8 cellular contexts compared by ENCODE assay signal in genomic region chr7:152760384-152761115, GRCh38. TPM values are rescaled to one million over a fixed set of nuclear protein-coding genes. Genes with fewer than 3 reads are reported as not detected.
A peak's percentile ranks its signal among the peaks of the same experiment; 100 is the strongest.
DNase-seq lines count a peak whose midpoint lies in the region; ATAC-seq and TF ChIP-seq lines count a peak whose summit lies in the region.

No MANE protein-coding gene starts in this region.

- peak overlapping the region; percentile 78 for H3K27ac Mint-ChIP-seq in T-helper 17 cell

- H3K9me3 ChIP-seq in T-helper 17 cell (ENCODE audit: control insufficient read depth, low read length, poor library complexity, severe bottlenecking) (no peaks in the 10 kb centered on the region), gastrocnemius medialis (no peaks in the 10 kb centered on the region)

- DNase-seq in Caki2 (ENCODE audit: low read depth) (peak; percentile 25), HFF-Myc (ENCODE audit: extremely low read depth, low read depth) (no peak), T-helper 17 cell (no peak), fibroblast of pulmonary artery (ENCODE audit: low read depth) (no peak), gastrocnemius medialis (no peak), NCI-H146 (lab: John Stamatoyannopoulos, UW) (no peak), occipital lobe (lab: John Stamatoyannopoulos, UW) (no peak)

- no peak for TF ChIP-seq CTCF in HFF-Myc (IDR thresholded peaks at IDR 0.05; ENCODE audit: low read depth, low read length, missing control alignments)
- no peak for TF ChIP-seq CTCF in fibroblast of pulmonary artery (IDR thresholded peaks at IDR 0.05; ENCODE audit: low read length, missing control alignments)
- no peak for TF ChIP-seq CTCF in gastrocnemius medialis (IDR thresholded peaks at IDR 0.05 in 4 of 5, conservative IDR thresholded peaks at IDR 0.05 in 1 of 5)

- peak overlapping the region; percentile 94 to 100 (median 98) for H3K27ac ChIP-seq in gastrocnemius medialis

- H3K36me3 ChIP-seq in gastrocnemius medialis = no peaks in the 10 kb centered on the region

- H3K36me3 Mint-ChIP-seq in T-helper 17 cell (ENCODE audit: low read depth) = no peaks in the 10 kb centered on the region

- no peaks in the 10 kb centered on the region for H3K27me3 ChIP-seq in gastrocnemius medialis

- H3K4me1 Mint-ChIP-seq in T-helper 17 cell = peaks cover 10% of the 10 kb centered on the region

- peak overlapping the region; percentile 95 for H3K4me3 ChIP-seq in HFF-Myc (replicated peaks; ENCODE audit: low read depth, low read length)
- H3K4me3 ChIP-seq in fibroblast of pulmonary artery (replicated peaks; ENCODE audit: low read depth, low read length) = peak overlapping the region; percentile 74
- peak overlapping the region; percentile 79 to 96 (median 86) for H3K4me3 ChIP-seq in gastrocnemius medialis

- ATAC-seq in T-helper 17 cell = no peak
- ATAC-seq in gastrocnemius medialis = no peak
- ATAC-seq in HG03095 (IDR thresholded peaks at IDR 0.05; ENCODE audit: unreplicated experiment) = no peak

- H3K27me3 Mint-ChIP-seq in T-helper 17 cell = no peaks in the 10 kb centered on the region

- in situ Hi-C loops in Caki2 (cut with HindIII; ENCODE audit: low pct_unique_long_range_greater_than_20kb, low sequenced_read_pairs) (no loop called here), gastrocnemius medialis (cut with MboI; ENCODE audit: low sequenced_read_pairs in 4 of 4) (no loop called here)

- peak overlapping the region; percentile 88 for H3K4me3 Mint-ChIP-seq in T-helper 17 cell

- intact Hi-C loops in gastrocnemius medialis (cut with DNase I; ENCODE audit: low total_unique reads) = loop anchor here (1.0 kb wide), 1 partner anchor 84 kb away; the partner anchor contains the start of gene XRCC2

- no peak for TF ChIP-seq POLR2A in gastrocnemius medialis (IDR thresholded peaks at IDR 0.05)

- peaks cover 23 to 25% of the 10 kb centered on the region in 2 donors for H3K4me1 ChIP-seq in gastrocnemius medialis

RNA-seq across cellular contexts. Expression of gene ACTR3B, which starts 1.0 kb away (rescaled TPM):
- 9.9 and 42.5 TPM in 2 replicates for total RNA-seq in Caki2 (2014; rRNA removed; shearing (Covaris generic); ENCODE audit: low replicate concordance)
- 10 to 100 TPM in 1 of 2 donors, 1 to 10 TPM in 1; 7.8 to 15.5 TPM for total RNA-seq in T-helper 17 cell
- 1 to 10 TPM; 2.4 to 8.2 (median 5.5) TPM for total RNA-seq in gastrocnemius medialis
- 55.2 TPM for total RNA-seq in occipital lobe
